15 cellular contexts compared by ENCODE assay signal in genomic region chr21:41071410-41071809, GRCh38.
DNase-seq lines count a peak whose midpoint lies in the region; ATAC-seq, FAIRE-seq and TF ChIP-seq lines count a peak whose summit lies in the region.
"Had no signal": no experiment of that assay in that cellular context is flagged by ENCODE, and none has a peak within 500 bp of the region (broad histone marks: within the 10 kb centered on the region; RNA-seq: fewer than 3 reads in every experiment).

No MANE protein-coding gene starts in this region.

- no peaks in the 10 kb centered on the region for H3F3A ChIP-seq in MM.1S (ENCODE audit: insufficient read depth, low read length)

- no peak overlapping the region for H3K27ac ChIP-seq in MM.1S (ENCODE audit: low read length)
- H3K27ac ChIP-seq in K562 (ENCODE audit: extremely low read depth, low read depth, low read length): no peak overlapping the region
- no peak overlapping the region for H3K27ac ChIP-seq in mammary epithelial cell (ENCODE audit: insufficient read depth, low read depth, low read length)

- H3K4me3 ChIP-seq in MM.1S (ENCODE audit: low read length) (no peak overlapping the region), K562 (no peak overlapping the region), mammary epithelial cell (replicated peaks in 1 of 3; ENCODE audit: insufficient read depth in 1 of 3, low read depth in 2 of 3, low read length in 3 of 3) (no peak overlapping the region)

- peak; percentile 8 for DNase-seq in activated naive CD4-positive, alpha-beta T cell treated with anti-CD3 and anti-CD28 coated beads for 36 hours
- no peak for DNase-seq in activated naive CD4-positive, alpha-beta T cell treated with anti-CD3 and anti-CD28 coated beads, Interleukin-2, amount 50 U/mL, for 72 hours (ENCODE audit: low spot score in 2 of 2)
- DNase-seq in MM.1S: peak; percentile 34
- peak in 1 of 4 experiments; percentile 29 for DNase-seq in K562 (ENCODE audit: extremely low read depth in 1 of 4, low spot score in 3 of 4)
- no peak for DNase-seq in progenitor cell of endocrine pancreas (ENCODE audit: low spot score, unreplicated experiment)
- no peak for DNase-seq in activated T-cell treated with anti-CD3 and anti-CD28 coated beads, Interleukin-2, amount 50 U/mL, for 72 hours
- DNase-seq in stimulated activated naive CD8-positive, alpha-beta T cell treated with anti-CD3 and anti-CD28 coated beads, Interleukin-15, Interleukin-2, amounts not matched to agents 100 U/mL and 50 U/mL, for 24 hours: no peak
- DNase-seq in mammary epithelial cell: no peak
- DNase-seq: activated CD8-positive, alpha-beta memory T cell treated with anti-CD3 and anti-CD28 coated beads, Interleukin-2, amount 50 U/mL, for 4 hours; BE2C; islet precursor cell; NCI-H2171 treated with DMSO at 0.1 percent for 48 hours had no signal

- intact Hi-C loops in activated naive CD4-positive, alpha-beta T cell treated with anti-CD3 and anti-CD28 coated beads for 36 hours (cut with micrococcal nuclease): no loop called here
- intact Hi-C loops in K562 (cut with micrococcal nuclease): no loop called here
- intact Hi-C loops in mammary epithelial cell (cut with micrococcal nuclease): no loop called here

- TF ChIP-seq POLR2A in K562 (conservative IDR thresholded peaks at IDR 0.05): no peak

- H3K4me3 Mint-ChIP-seq in activated naive CD4-positive, alpha-beta T cell treated with anti-CD3 and anti-CD28 coated beads for 36 hours: no peak overlapping the region
- H3K4me3 Mint-ChIP-seq in progenitor cell of endocrine pancreas (ENCODE audit: low read depth): no peak overlapping the region
- H3K4me3 Mint-ChIP-seq in activated T-cell treated with anti-CD3 and anti-CD28 coated beads, Interleukin-2, amount 50 U/mL, for 72 hours: no peak overlapping the region
- H3K4me3 Mint-ChIP-seq: IgD-negative memory B cell had no signal

- no peaks in the 10 kb centered on the region for H3K9me3 ChIP-seq in MM.1S (replicated peaks; ENCODE audit: insufficient read depth, low read length)
- no peaks in the 10 kb centered on the region for H3K9me3 ChIP-seq in K562 (replicated peaks; ENCODE audit: control insufficient read depth, insufficient read depth, low read depth, low read length)
- no peaks in the 10 kb centered on the region for H3K9me3 ChIP-seq in mammary epithelial cell (replicated peaks; ENCODE audit: insufficient read depth, low read length)
- H3K9me3 ChIP-seq: BE2C had no signal

- in situ Hi-C loops in K562 (cut with MboI) (no loop called here), mammary epithelial cell (cut with MboI; ENCODE audit: low sequenced_read_pairs in 2 of 2) (loop anchor here (25.0 kb wide), 2 partner anchors 909 to 934 kb away; no protein-coding TSS in a partner anchor)

- H3K79me2 ChIP-seq in MM.1S (ENCODE audit: low read length): no peaks in the 10 kb centered on the region
- H3K79me2 ChIP-seq in K562 (ENCODE audit: control insufficient read depth, insufficient read depth, low read length): no peaks in the 10 kb centered on the region
- no peaks in the 10 kb centered on the region for H3K79me2 ChIP-seq in mammary epithelial cell (ENCODE audit: insufficient read depth, low read length)

- no peak for TF ChIP-seq EP300 in K562 (IDR thresholded peaks at IDR 0.05; ENCODE audit: low read length)

- H3K4me2 ChIP-seq in MM.1S (ENCODE audit: low read depth, low read length) (no peak overlapping the region), K562 (ENCODE audit: insufficient read depth, low read length) (no peak overlapping the region), mammary epithelial cell (ENCODE audit: insufficient read depth, low read depth, low read length) (no peak overlapping the region)

- no peaks in the 10 kb centered on the region for H3K9me1 ChIP-seq in K562 (ENCODE audit: control insufficient read depth, insufficient read depth, low read length)

- no peaks in the 10 kb centered on the region for H3K9me2 ChIP-seq in MM.1S (replicated peaks; ENCODE audit: insufficient read depth, low read length)

- peaks cover 9% of the 10 kb centered on the region for H3K4me1 Mint-ChIP-seq in activated naive CD4-positive, alpha-beta T cell treated with anti-CD3 and anti-CD28 coated beads for 36 hours (ENCODE audit: low read depth)
- peaks cover 11% of the 10 kb centered on the region for H3K4me1 Mint-ChIP-seq in progenitor cell of endocrine pancreas (ENCODE audit: low read depth)
- H3K4me1 Mint-ChIP-seq in activated T-cell treated with anti-CD3 and anti-CD28 coated beads, Interleukin-2, amount 50 U/mL, for 72 hours (ENCODE audit: low read depth): peaks cover 11% of the 10 kb centered on the region

- no peak overlapping the region for H3K27ac Mint-ChIP-seq in activated naive CD4-positive, alpha-beta T cell treated with anti-CD3 and anti-CD28 coated beads for 36 hours
- H3K27ac Mint-ChIP-seq in activated naive CD4-positive, alpha-beta T cell treated with anti-CD3 and anti-CD28 coated beads, Interleukin-2, amount 50 U/mL, for 72 hours: no peak overlapping the region
- no peak overlapping the region for H3K27ac Mint-ChIP-seq in progenitor cell of endocrine pancreas
- H3K27ac Mint-ChIP-seq in activated T-cell treated with anti-CD3 and anti-CD28 coated beads, Interleukin-2, amount 50 U/mL, for 72 hours: no peak overlapping the region
- H3K27ac Mint-ChIP-seq: IgD-negative memory B cell had no signal

- CTCF ChIA-PET in activated naive CD4-positive, alpha-beta T cell treated with anti-CD3 and anti-CD28 coated beads for 36 hours (lab: Charles Lee): interaction anchor here (0.6 kb wide), 2 partner anchors 215 to 378 kb away, joined by 3 to 4 read pairs; no protein-coding TSS in a partner anchor
- CTCF ChIA-PET in K562 (lab: Yijun Ruan, JAX; ENCODE audit: low intra/inter-chr PET ratio): no interaction called here
- CTCF ChIA-PET in mammary epithelial cell (lab: Charles Lee; ENCODE audit: low non-redundant PET): no interaction called here

- no TSS peak for BruUV-seq in K562 (replicated peaks; lab: Mats Ljungman, UMichigan)
- no TSS peak for BruUV-seq in mammary epithelial cell (replicated peaks; lab: Mats Ljungman, UMichigan)

- H3K27me3 ChIP-seq in MM.1S (replicated peaks; ENCODE audit: insufficient read depth, low read length): 0 out of 2 replicates have a peak, but pooled peaks cover 3% of the 10 kb centered on the region
- H3K27me3 ChIP-seq in K562 (ENCODE audit: control insufficient read depth in 2 of 2, insufficient read depth in 2 of 2, low read length in 2 of 2): peaks cover 0 to 6% of the 10 kb centered on the region in 2 experiments; a peak in 1 of 5 replicates
- H3K27me3 ChIP-seq in mammary epithelial cell (ENCODE audit: insufficient read depth, low read length): no peaks in the 10 kb centered on the region
- H3K27me3 ChIP-seq: BE2C had no signal

- no peak for ATAC-seq in activated naive CD4-positive, alpha-beta T cell treated with anti-CD3 and anti-CD28 coated beads, Interleukin-2, amount 50 U/mL, for 72 hours
- peak; percentile 71 for ATAC-seq in K562
- no peak for ATAC-seq in activated T-cell treated with anti-CD3 and anti-CD28 coated beads, Interleukin-2, amount 50 U/mL, for 72 hours (replicated peaks in 1 of 2)
- ATAC-seq in stimulated activated naive CD8-positive, alpha-beta T cell treated with anti-CD3 and anti-CD28 coated beads, Interleukin-15, Interleukin-2, amounts not matched to agents 100 U/mL and 50 U/mL, for 24 hours: no peak
- ATAC-seq: Right ventricle myocardium inferior, sciatic nerve had no signal

- dilution Hi-C loops in mammary epithelial cell (cut with HindIII; ENCODE audit: low sequenced_read_pairs): no loop called here

- H3K36me3 ChIP-seq in MM.1S (replicated peaks; ENCODE audit: insufficient read depth, low read length) (no peaks in the 10 kb centered on the region), K562 (ENCODE audit: control insufficient read depth, insufficient read depth, low read length) (no peaks in the 10 kb centered on the region), mammary epithelial cell (ENCODE audit: insufficient read depth, low read length) (no peaks in the 10 kb centered on the region)
- H3K36me3 ChIP-seq: BE2C had no signal

- 1% methylated on average over 8 of the region's 8 CpGs for WGBS in K562 (ENCODE audit: insufficient coverage, low coverage, missing lambda C conversion rate)
- WGBS in mammary epithelial cell (ENCODE audit: low coverage, missing lambda C conversion rate): 84% methylated on average over 8 of the region's 8 CpGs

- POLR2A ChIA-PET in K562 (lab: Yijun Ruan, JAX): interaction anchor here (0.7 kb wide), 1 partner anchor 15 kb away, joined by 3 read pairs; no protein-coding TSS in a partner anchor

- H3K36me3 Mint-ChIP-seq in activated naive CD4-positive, alpha-beta T cell treated with anti-CD3 and anti-CD28 coated beads for 36 hours (ENCODE audit: low read depth): no peaks in the 10 kb centered on the region
- no peaks in the 10 kb centered on the region for H3K36me3 Mint-ChIP-seq in activated naive CD4-positive, alpha-beta T cell treated with anti-CD3 and anti-CD28 coated beads, Interleukin-2, amount 50 U/mL, for 72 hours
- H3K36me3 Mint-ChIP-seq in progenitor cell of endocrine pancreas (ENCODE audit: insufficient read depth): no peaks in the 10 kb centered on the region
- H3K36me3 Mint-ChIP-seq in activated T-cell treated with anti-CD3 and anti-CD28 coated beads, Interleukin-2, amount 50 U/mL, for 72 hours (ENCODE audit: insufficient read depth in 2 of 2): no peaks in the 10 kb centered on the region
- H3K36me3 Mint-ChIP-seq: IgD-negative memory B cell had no signal

- 0 out of 4 replicates have a peak, but pooled peaks of 1 of the 2 experiments have one; percentile 11 for TF ChIP-seq RAD21 in K562 (CRISPR knock-in tag; conservative IDR thresholded peaks at IDR 0.05 in 1 of 2, IDR thresholded peaks at IDR 0.05 in 1 of 2)

- FAIRE-seq in K562 (lab: Jason Lieb, UNC): peak; percentile 15

- H4K20me1 ChIP-seq in MM.1S (ENCODE audit: insufficient read depth, low read length): no peaks in the 10 kb centered on the region
- H4K20me1 ChIP-seq in K562 (replicated peaks; ENCODE audit: control insufficient read depth, insufficient read depth, low read length): no peaks in the 10 kb centered on the region
- no peaks in the 10 kb centered on the region for H4K20me1 ChIP-seq in mammary epithelial cell (ENCODE audit: insufficient read depth, low read length)

- no peaks in the 10 kb centered on the region for H3K9me3 Mint-ChIP-seq in activated naive CD4-positive, alpha-beta T cell treated with anti-CD3 and anti-CD28 coated beads for 36 hours
- H3K9me3 Mint-ChIP-seq in activated naive CD4-positive, alpha-beta T cell treated with anti-CD3 and anti-CD28 coated beads, Interleukin-2, amount 50 U/mL, for 72 hours: no peaks in the 10 kb centered on the region
- H3K9me3 Mint-ChIP-seq in progenitor cell of endocrine pancreas (ENCODE audit: low read depth): no peaks in the 10 kb centered on the region
- H3K9me3 Mint-ChIP-seq in activated T-cell treated with anti-CD3 and anti-CD28 coated beads, Interleukin-2, amount 50 U/mL, for 72 hours: no peaks in the 10 kb centered on the region
- H3K9me3 Mint-ChIP-seq: IgD-negative memory B cell had no signal

- peaks cover 28% of the 10 kb centered on the region for H3K27me3 Mint-ChIP-seq in activated naive CD4-positive, alpha-beta T cell treated with anti-CD3 and anti-CD28 coated beads for 36 hours (ENCODE audit: low read depth)
- H3K27me3 Mint-ChIP-seq in progenitor cell of endocrine pancreas: peaks cover 20% of the 10 kb centered on the region
- H3K27me3 Mint-ChIP-seq in activated T-cell treated with anti-CD3 and anti-CD28 coated beads, Interleukin-2, amount 50 U/mL, for 72 hours (ENCODE audit: low read depth): peaks cover 28% of the 10 kb centered on the region

- H3K9ac ChIP-seq in MM.1S (ENCODE audit: low read length) (no peak overlapping the region), K562 (ENCODE audit: insufficient read depth in 1 of 2, low read depth in 2 of 2, low read length in 2 of 2) (no peak overlapping the region), mammary epithelial cell (ENCODE audit: insufficient read depth, low read length) (no peak overlapping the region)

- H2AFZ ChIP-seq in MM.1S (ENCODE audit: low read length) (no peak overlapping the region), K562 (ENCODE audit: low read depth, low read length) (no peak overlapping the region), mammary epithelial cell (ENCODE audit: low read depth, low read length) (no peak overlapping the region)

- TF ChIP-seq CTCF in MM.1S (IDR thresholded peaks at IDR 0.05; ENCODE audit: low read length) (peak; percentile 65), K562 (IDR thresholded peaks at IDR 0.05 in 2 of 3, conservative IDR thresholded peaks at IDR 0.05 in 1 of 3; ENCODE audit: insufficient read depth in 2 of 3, low read depth in 1 of 3, low read length in 3 of 3) (peak; percentile 36 to 56 (median 37); a peak in 5 of 6 replicates), progenitor cell of endocrine pancreas (IDR thresholded peaks at IDR 0.05; ENCODE audit: unreplicated experiment) (peak; percentile 39), mammary epithelial cell (conservative IDR thresholded peaks at IDR 0.05 in 1 of 2, IDR thresholded peaks at IDR 0.05 in 1 of 2; ENCODE audit: extremely low read depth in 1 of 2, insufficient read depth in 1 of 2, low read depth in 1 of 2, low read length in 2 of 2) (peak in 1 of 2 donors; percentile 37)

- peaks cover 4% of the 10 kb centered on the region; the same call in 1 of the 2 replicates for H3K4me1 ChIP-seq in MM.1S (ENCODE audit: low read length)
- peaks cover 0 to 3% of the 10 kb centered on the region in 2 experiments; a peak in 1 of 5 replicates for H3K4me1 ChIP-seq in K562 (replicated peaks in 1 of 2; ENCODE audit: control insufficient read depth in 2 of 2, insufficient read depth in 2 of 2, low read length in 2 of 2)
- peaks cover 3% of the 10 kb centered on the region for H3K4me1 ChIP-seq in mammary epithelial cell (ENCODE audit: insufficient read depth, low read length)
- H3K4me1 ChIP-seq: BE2C had no signal

Comparison
In these comparisons a context has a peak if more than half of its experiments do, and no peak if none do; other contexts are left out.
1. DNase-seq: peak in activated naive CD4-positive, alpha-beta T cell treated with anti-CD3 and anti-CD28 coated beads for 36 hours (single experiment) and MM.1S (single experiment); none in activated naive CD4-positive, alpha-beta T cell treated with anti-CD3 and anti-CD28 coated beads, Interleukin-2, amount 50 U/mL, for 72 hours (0 of 2), progenitor cell of endocrine pancreas (single experiment), activated T-cell treated with anti-CD3 and anti-CD28 coated beads, Interleukin-2, amount 50 U/mL, for 72 hours (0 of 2), stimulated activated naive CD8-positive, alpha-beta T cell treated with anti-CD3 and anti-CD28 coated beads, Interleukin-15, Interleukin-2, amounts not matched to agents 100 U/mL and 50 U/mL, for 24 hours (single experiment) and mammary epithelial cell (single experiment).